10 cellular contexts compared by ENCODE assay signal in genomic region chr4:84964995-84965557, GRCh38. TPM values are rescaled to one million over a fixed set of nuclear protein-coding genes. Genes with fewer than 3 reads are reported as not detected.
DNase-seq lines count a peak whose midpoint lies in the region; ATAC-seq and TF ChIP-seq lines count a peak whose summit lies in the region.
"Had no signal": no experiment of that assay in that cellular context is flagged by ENCODE, and none has a peak within 500 bp of the region (broad histone marks: within the 10 kb centered on the region; RNA-seq: fewer than 3 reads in every experiment).

No MANE protein-coding gene starts in this region.

- 60% methylated on average over 6 of the region's 6 CpGs for WGBS in esophagus muscularis mucosa

- peak overlapping the region; percentile 80 for H2AFZ ChIP-seq in osteoblast (ENCODE audit: low read length)

- H3K36me3 ChIP-seq in Panc1 (ENCODE audit: control insufficient read depth, insufficient read depth, low read length) (no peaks in the 10 kb centered on the region), esophagus muscularis mucosa (no peaks in the 10 kb centered on the region), osteoblast (ENCODE audit: insufficient read depth, low read length) (no peaks in the 10 kb centered on the region)

- H3K27me3 ChIP-seq in Panc1 (ENCODE audit: control insufficient read depth, insufficient read depth, low read length) (no peaks in the 10 kb centered on the region), esophagus muscularis mucosa (no peaks in the 10 kb centered on the region), osteoblast (ENCODE audit: insufficient read depth, low read length) (no peaks in the 10 kb centered on the region)

- intact Hi-C loops in Panc1 (cut with micrococcal nuclease; ENCODE audit: unreplicated experiment) = loop anchor here (5.0 kb wide), 2 partner anchors 213 to 433 kb away; no protein-coding TSS in a partner anchor
- intact Hi-C loops in esophagus muscularis mucosa (cut with DNase I) = no loop called here

- peak overlapping the region; percentile 94 for H3K4me2 ChIP-seq in osteoblast (ENCODE audit: insufficient read depth, low read length)

- TF ChIP-seq POLR2A in esophagus muscularis mucosa (IDR thresholded peaks at IDR 0.05; ENCODE audit: low read depth) = no peak

- peak overlapping the region; percentile 75 to 89 for H3K4me3 ChIP-seq in Panc1 (ENCODE audit: low read depth in 2 of 2, low read length in 2 of 2)
- peak overlapping the region; percentile 77 to 94 (median 92) for H3K4me3 ChIP-seq in esophagus muscularis mucosa
- peak overlapping the region; percentile 83 for H3K4me3 ChIP-seq in osteoblast (ENCODE audit: insufficient read depth, low read length)
- H3K4me3 ChIP-seq: GM12878 had no signal

- TF ChIP-seq EP300 in esophagus muscularis mucosa (IDR thresholded peaks at IDR 0.05) = no peak

- no TSS peak for BruUV-seq in Panc1 (replicated peaks; lab: Mats Ljungman, UMichigan)

- CTCF ChIA-PET in Panc1 (lab: Charles Lee) = no interaction called here

- H3K9me3 ChIP-seq in Panc1 (ENCODE audit: control insufficient read depth, insufficient read depth, low read depth, low read length) (no peaks in the 10 kb centered on the region), esophagus muscularis mucosa (no peaks in the 10 kb centered on the region), osteoblast (ENCODE audit: low read depth, low read length) (no peaks in the 10 kb centered on the region)

- ATAC-seq in Panc1 (no peak), HG03280 (IDR thresholded peaks at IDR 0.05; ENCODE audit: unreplicated experiment) (no peak)
- ATAC-seq: GM12878 had no signal

- TF ChIP-seq CTCF in C4-2B (conservative IDR thresholded peaks at IDR 0.05) (no peak), Panc1 (IDR thresholded peaks at IDR 0.05) (no peak), esophagus muscularis mucosa (IDR thresholded peaks at IDR 0.05) (no peak), osteoblast (IDR thresholded peaks at IDR 0.05; ENCODE audit: extremely low read depth, low read depth, low read length) (no peak)

- in situ Hi-C loops in Panc1 (cut with HindIII; ENCODE audit: low pct_unique_long_range_greater_than_20kb, low sequenced_read_pairs) = no loop called here

- H3K27ac ChIP-seq in C4-2B (peak overlapping the region; percentile 93), Panc1 (ENCODE audit: low read length) (peak overlapping the region; percentile 61), esophagus muscularis mucosa (replicated peaks in 1 of 4) (peak overlapping the region; percentile 89 to 96 (median 94)), osteoblast (ENCODE audit: low read depth, low read length) (peak overlapping the region; percentile 13)

- H3K4me1 ChIP-seq in Panc1 (ENCODE audit: control insufficient read depth, insufficient read depth, low read length) (peaks cover 9% of the 10 kb centered on the region; the same call in 1 of the 2 replicates), esophagus muscularis mucosa (peaks cover 14 to 50% (median 38%) of the 10 kb centered on the region in 4 donors), osteoblast (ENCODE audit: insufficient read depth, low read length) (peaks cover 8% of the 10 kb centered on the region)

- POLR2A ChIA-PET in Panc1 (lab: Charles Lee) = no interaction called here

- H4K20me1 ChIP-seq in osteoblast (ENCODE audit: insufficient read depth, low read length) = peaks cover 22% of the 10 kb centered on the region

- DNase-seq in Panc1 (ENCODE audit: low read depth, low spot score) = no peak
- no peak for DNase-seq in esophagus muscularis mucosa (ENCODE audit: extremely low spot score)
- DNase-seq in osteoblast (ENCODE audit: insufficient read length, low spot score, missing footprints) = peak; percentile 73
- DNase-seq in AG20443 (ENCODE audit: low spot score) = no peak
- DNase-seq in Kasumi-1 (lab: John Stamatoyannopoulos, UW) = no peak
- DNase-seq in activated naive CD4-positive, alpha-beta T cell treated with anti-CD3 and anti-CD28 coated beads, Interleukin-2, amount 50 U/mL, for 16 hours = no peak
- DNase-seq: stimulated activated CD4-positive, alpha-beta T cell treated with anti-CD3 and anti-CD28 coated beads, Interleukin-2, amount 100 ng/mL, for 48 hours had no signal

- peaks cover 61% of the 10 kb centered on the region for H3K79me2 ChIP-seq in osteoblast (ENCODE audit: insufficient read depth, low read length)

RNA-seq across cellular contexts. Expression of gene WDFY3, which starts 1.4 kb away (rescaled TPM):
- total RNA-seq in Panc1 (2021; ENCODE audit: unreplicated experiment) (47.8 TPM), esophagus muscularis mucosa (100 to 1,000 TPM in 2 of 4 donors, 10 to 100 TPM in 2; 73.1 to 103 (median 100.0) TPM), osteoblast (91.9 and 98.1 TPM in 2 replicates)
- 10.3 TPM for polyA plus RNA-seq in Panc1 (2012; ENCODE audit: insufficient read length)

Comparison
In these comparisons a context has a peak if more than half of its experiments do, and no peak if none do; other contexts are left out.
1. H3K27ac ChIP-seq: peak in every context shown above with its lines; median percentile 94 in esophagus muscularis mucosa; 93 in C4-2B; 61 in Panc1; 13 in osteoblast.